In genomic region chr2:216736326-216736725, GRCh38 we compare ENCODE assay signal across 21 cellular contexts. TPM values are rescaled to one million over a fixed set of nuclear protein-coding genes. Genes with fewer than 3 reads are reported as not detected.
A peak's percentile ranks its signal among the peaks of the same experiment; 100 is the strongest.
DNase-seq lines count a peak whose midpoint lies in the region; ATAC-seq and TF ChIP-seq lines count a peak whose summit lies in the region.
"Had no signal": no experiment of that assay in that cellular context is flagged by ENCODE, and none has a peak within 500 bp of the region (broad histone marks: within the 10 kb centered on the region; RNA-seq: fewer than 3 reads in every experiment).

No MANE protein-coding gene starts in this region.

- TF ChIP-seq EP300 in sigmoid colon (IDR thresholded peaks at IDR 0.05) (no peak), tibial nerve (IDR thresholded peaks at IDR 0.05) (no peak)

- 0% methylated on average over 1 of the region's 1 CpG for WGBS in mesenchymal stem cell
- WGBS in sigmoid colon, 2 donors = 2 to 94% methylated on average over 1 of the region's 1 CpG
- WGBS in heart left ventricle, 4 donors = 0 to 88% (median 19%) methylated on average over 1 of the region's 1 CpG
- 0% methylated on average over 1 of the region's 1 CpG for WGBS in tibial nerve, 2 donors

- H3K27ac ChIP-seq in left ventricle myocardium inferior (replicated peaks) = peak overlapping the region; percentile 62
- H3K27ac ChIP-seq in mesenchymal stem cell (ENCODE audit: low read length, poor library complexity, severe bottlenecking) = no peak overlapping the region
- peak overlapping the region in 3 of 4 donors; percentile 82 to 87 (median 87) for H3K27ac ChIP-seq in sigmoid colon
- peak overlapping the region in 1 of 12 donors; percentile 66 for H3K27ac ChIP-seq in heart left ventricle
- no peak overlapping the region for H3K27ac ChIP-seq in tibial nerve

- H3K18ac ChIP-seq in mesenchymal stem cell (ENCODE audit: low read depth in 1 of 2, low read length in 2 of 2) = peak overlapping the region; percentile 50 to 72

- DNase-seq in left ventricle myocardium inferior (no peak), cardiac septum (ENCODE audit: low spot score) (no peak), mesenchymal stem cell (no peak), sigmoid colon (no peak), NCI-H748 treated with DMSO at 0.1 percent for 48 hours (lab: John Stamatoyannopoulos, UW) (no peak), heart left ventricle (no peak), tibial nerve (ENCODE audit: low spot score in 2 of 2) (no peak)
- DNase-seq: 8988T, DND-41, Karpas-422, MG63, NCI-H1092, NCI-H1436 treated with DMSO at 0.1 percent for 48 hours, NCI-H2029, NCI-H446, OCI-M1, Right ventricle myocardium superior had no signal

- H3K4ac ChIP-seq in mesenchymal stem cell (ENCODE audit: low read depth in 1 of 2, low read length in 2 of 2) = peak overlapping the region; percentile 31 to 71

- H2AK5ac ChIP-seq in mesenchymal stem cell (ENCODE audit: low read length, severe bottlenecking) = no peak overlapping the region

- H3K27me3 ChIP-seq in left ventricle myocardium inferior (ENCODE audit: low read depth) (no peaks in the 10 kb centered on the region), mesenchymal stem cell (ENCODE audit: control insufficient read depth in 1 of 2, insufficient read depth in 1 of 2, low read length in 2 of 2) (peaks cover 16 to 31% of the 10 kb centered on the region in 2 experiments), sigmoid colon (no peaks in the 10 kb centered on the region), heart left ventricle (no peaks in the 10 kb centered on the region), tibial nerve (no peaks in the 10 kb centered on the region)
- H3K27me3 ChIP-seq: MG63 had no signal

- no peak overlapping the region for H3K14ac ChIP-seq in mesenchymal stem cell (ENCODE audit: low read length in 2 of 2)

- H4K8ac ChIP-seq in mesenchymal stem cell (ENCODE audit: low read length) = no peak overlapping the region

- TF ChIP-seq POLR2A in sigmoid colon (IDR thresholded peaks at IDR 0.05) (no peak), heart left ventricle (IDR thresholded peaks at IDR 0.05) (no peak), tibial nerve (IDR thresholded peaks at IDR 0.05) (no peak)

- H3K4me3 ChIP-seq in left ventricle myocardium inferior = no peak overlapping the region
- no peak overlapping the region for H3K4me3 ChIP-seq in mesenchymal stem cell (ENCODE audit: insufficient read depth in 1 of 2, low read depth in 1 of 2, low read length in 2 of 2)
- H3K4me3 ChIP-seq in sigmoid colon = no peak overlapping the region
- no peak overlapping the region for H3K4me3 ChIP-seq in heart left ventricle
- no peak overlapping the region for H3K4me3 ChIP-seq in tibial nerve
- H3K4me3 ChIP-seq: HAP-1, MG63 had no signal

- H3K79me1 ChIP-seq in mesenchymal stem cell (replicated peaks; ENCODE audit: low read length, poor library complexity, severe bottlenecking) = no peaks in the 10 kb centered on the region

- peaks cover 26% of the 10 kb centered on the region for H3K4me1 ChIP-seq in left ventricle myocardium inferior
- no peaks in the 10 kb centered on the region for H3K4me1 ChIP-seq in mesenchymal stem cell (ENCODE audit: control insufficient read depth, insufficient read depth, low read depth, low read length)
- peaks cover 0 to 100% (median 75%) of the 10 kb centered on the region in 4 donors for H3K4me1 ChIP-seq in sigmoid colon
- peaks cover 0 to 29% (median 8%) of the 10 kb centered on the region in 12 donors for H3K4me1 ChIP-seq in heart left ventricle
- peaks cover 0 to 9% (median 3%) of the 10 kb centered on the region in 4 donors for H3K4me1 ChIP-seq in tibial nerve
- H3K4me1 ChIP-seq: HAP-1 had no signal

- no peak overlapping the region for H3K9ac ChIP-seq in mesenchymal stem cell (ENCODE audit: low read length)

- no peak overlapping the region for H3K23ac ChIP-seq in mesenchymal stem cell (ENCODE audit: low read length in 2 of 2)

- intact Hi-C loops in left ventricle myocardium inferior (cut with micrococcal nuclease) (no loop called here), cardiac septum (cut with DNase I) (no loop called here), sigmoid colon (cut with DNase I) (loop anchor here (5.0 kb wide), 1 partner anchor 34 kb away; no protein-coding TSS in a partner anchor), heart left ventricle (cut with DNase I) (no loop called here)

- no peak overlapping the region for H3K4me2 ChIP-seq in mesenchymal stem cell (ENCODE audit: low read length, poor library complexity, severe bottlenecking)

- no peak overlapping the region for H2BK120ac ChIP-seq in mesenchymal stem cell (ENCODE audit: low read depth, low read length)

- no peak overlapping the region for H2AFZ ChIP-seq in mesenchymal stem cell (ENCODE audit: low read depth, low read length)

- H4K91ac ChIP-seq in mesenchymal stem cell (ENCODE audit: low read length) = no peak overlapping the region

- H2BK15ac ChIP-seq in mesenchymal stem cell (ENCODE audit: low read depth, poor library complexity, severe bottlenecking) = no peak overlapping the region

- no peak for TF ChIP-seq CTCF in left ventricle myocardium inferior (IDR thresholded peaks at IDR 0.05; ENCODE audit: borderline replicate concordance)
- TF ChIP-seq CTCF in sigmoid colon (IDR thresholded peaks at IDR 0.05) = no peak
- TF ChIP-seq CTCF in heart left ventricle (IDR thresholded peaks at IDR 0.05) = no peak
- TF ChIP-seq CTCF in tibial nerve (IDR thresholded peaks at IDR 0.05) = no peak

- ATAC-seq in GM18907 (IDR thresholded peaks at IDR 0.05; ENCODE audit: unreplicated experiment) (no peak), heart left ventricle (no peak)

- peak overlapping the region; percentile 88 to 96 for H2BK12ac ChIP-seq in mesenchymal stem cell (ENCODE audit: low read length in 2 of 2)

- H3K9me3 ChIP-seq in left ventricle myocardium inferior (replicated peaks) (no peaks in the 10 kb centered on the region), mesenchymal stem cell (ENCODE audit: control insufficient read depth, low read length) (no peaks in the 10 kb centered on the region), sigmoid colon (no peaks in the 10 kb centered on the region), heart left ventricle (no peaks in the 10 kb centered on the region), tibial nerve (no peaks in the 10 kb centered on the region)
- H3K9me3 ChIP-seq: HAP-1, MG63 had no signal

- H2BK5ac ChIP-seq in mesenchymal stem cell (ENCODE audit: low read depth, low read length, poor library complexity, severe bottlenecking) = no peak overlapping the region

- H3K36me3 ChIP-seq in left ventricle myocardium inferior (no peaks in the 10 kb centered on the region), mesenchymal stem cell (ENCODE audit: control insufficient read depth in 1 of 2, insufficient read depth in 2 of 2, low read depth in 1 of 2, low read length in 2 of 2) (no peaks in the 10 kb centered on the region), sigmoid colon (no peaks in the 10 kb centered on the region), heart left ventricle (no peaks in the 10 kb centered on the region), tibial nerve (no peaks in the 10 kb centered on the region)
- H3K36me3 ChIP-seq: HAP-1, MG63 had no signal

RNA-seq across cellular contexts. Expression of gene IGFBP5, which starts 41.0 kb away (rescaled TPM):
- total RNA-seq in left ventricle myocardium inferior (138 TPM), cardiac septum (191 TPM), sigmoid colon (100 to 1,000 TPM; 254 to 773 (median 488) TPM), heart left ventricle (100 to 1,000 TPM in 8 of 9 donors, 10 to 100 TPM in 1; 83.1 to 441 (median 157) TPM), tibial nerve (1,000 to 10,000 TPM in 2 of 4 donors, 100 to 1,000 TPM in 2; 178 to 1,859 (median 1,369) TPM)
- 440 TPM for polyA plus RNA-seq in mesenchymal stem cell (2013, experiment 1 of 2)
- polyA plus RNA-seq in mesenchymal stem cell (2013, experiment 2 of 2) = 419 TPM
- polyA plus RNA-seq in sigmoid colon (100 to 1,000 TPM in 1 of 3 donors, 10 to 100 TPM in 2; 13.6 to 131 (median 36.0) TPM), heart left ventricle (100 to 1,000 TPM in 1 of 2 donors, 10 to 100 TPM in 1; 58.2 to 108 TPM)
- polyA plus RNA-seq: CD14-positive monocyte, IgD-negative memory B cell had no signal

Comparison
In these comparisons a context has a peak if more than half of its experiments do, and no peak if none do; other contexts are left out.
1. H3K27ac ChIP-seq: peak in left ventricle myocardium inferior (single experiment) and sigmoid colon (3 of 4); none in mesenchymal stem cell (single experiment) and tibial nerve (0 of 4).